ENCODE assay signal across 22 cellular contexts in genomic region chr3:144058713-144059112, GRCh38.
DNase-seq lines count a peak whose midpoint lies in the region; ATAC-seq and TF ChIP-seq lines count a peak whose summit lies in the region.
"Had no signal": no experiment of that assay in that cellular context is flagged by ENCODE, and none has a peak within 500 bp of the region (broad histone marks: within the 10 kb centered on the region; RNA-seq: fewer than 3 reads in every experiment).

No MANE protein-coding gene starts in this region.

- no peaks in the 10 kb centered on the region for H3K79me2 ChIP-seq in osteoblast (ENCODE audit: insufficient read depth, low read length)

- no peaks in the 10 kb centered on the region for H3K27me3 ChIP-seq in osteoblast (ENCODE audit: insufficient read depth, low read length)
- no peaks in the 10 kb centered on the region for H3K27me3 ChIP-seq in uterus
- H3K27me3 ChIP-seq: BLaER1 treated with 17β-estradiol and CSF1 and Interleukin-3, amounts not matched to agents 10 nM and 100 nM had no signal

- intact Hi-C loops in Right ventricle myocardium superior (cut with DNase I) (no loop called here), uterus (cut with DNase I; ENCODE audit: low total_unique reads) (no loop called here)

- H3K9me3 ChIP-seq in osteoblast (ENCODE audit: low read depth, low read length) (no peaks in the 10 kb centered on the region), uterus (no peaks in the 10 kb centered on the region)
- H3K9me3 ChIP-seq: BLaER1 treated with 17β-estradiol and CSF1 and Interleukin-3, amounts not matched to agents 10 nM and 100 nM; HAP-1; SK-N-SH had no signal

- H3K27ac ChIP-seq in osteoblast (ENCODE audit: low read depth, low read length) (no peak overlapping the region), uterus (no peak overlapping the region)
- H3K27ac ChIP-seq: BLaER1 treated with 17β-estradiol and CSF1 and Interleukin-3, amounts not matched to agents 10 nM and 100 nM had no signal

- DNase-seq in osteoblast (ENCODE audit: insufficient read length, low spot score, missing footprints): peak; percentile 13
- DNase-seq in Right ventricle myocardium superior: no peak
- DNase-seq in uterus: no peak
- DNase-seq: Calu3; CD8-positive, alpha-beta T cell; DMS53; EL; KBM-7; NCI-H1105 treated with DMSO at 0.1 percent for 48 hours; NCI-H1694; NCI-H2081 treated with DMSO at 0.1 percent for 48 hours; NCI-H446 treated with DMSO at 0.1 percent for 48 hours; NCI-H69; SHP77 treated with DMSO at 0.1 percent for 48 hours; SK-N-SH; T-cell had no signal

- H3K36me3 ChIP-seq in osteoblast (ENCODE audit: insufficient read depth, low read length) (no peaks in the 10 kb centered on the region), uterus (no peaks in the 10 kb centered on the region)
- H3K36me3 ChIP-seq: BLaER1 treated with 17β-estradiol and CSF1 and Interleukin-3, amounts not matched to agents 10 nM and 100 nM; HAP-1 had no signal

- no peak overlapping the region for H3K4me2 ChIP-seq in osteoblast (ENCODE audit: insufficient read depth, low read length)
- H3K4me2 ChIP-seq: BLaER1 treated with 17β-estradiol and CSF1 and Interleukin-3, amounts not matched to agents 10 nM and 100 nM; SK-N-SH had no signal

- ATAC-seq in GM18868 (IDR thresholded peaks at IDR 0.05; ENCODE audit: unreplicated experiment) (peak; percentile 82), GM21619 (IDR thresholded peaks at IDR 0.05; ENCODE audit: unreplicated experiment) (peak; percentile 60), HG02852 (IDR thresholded peaks at IDR 0.05; ENCODE audit: unreplicated experiment) (peak; percentile 66), HG03520 (IDR thresholded peaks at IDR 0.05; ENCODE audit: unreplicated experiment) (no peak), Right ventricle myocardium superior (ENCODE audit: poor library complexity) (no peak)
- ATAC-seq: CD8-positive, alpha-beta T cell; T-cell had no signal

- H3K4me3 ChIP-seq in osteoblast (ENCODE audit: insufficient read depth, low read length) (no peak overlapping the region), uterus (no peak overlapping the region)
- H3K4me3 ChIP-seq: BLaER1 treated with 17β-estradiol and CSF1 and Interleukin-3, amounts not matched to agents 10 nM and 100 nM; HAP-1 had no signal

- H4K20me1 ChIP-seq in osteoblast (ENCODE audit: insufficient read depth, low read length): no peaks in the 10 kb centered on the region
- H4K20me1 ChIP-seq: BLaER1 treated with 17β-estradiol and CSF1 and Interleukin-3, amounts not matched to agents 10 nM and 100 nM had no signal

- H2AFZ ChIP-seq in osteoblast (ENCODE audit: low read length): no peak overlapping the region

- H3K4me1 ChIP-seq in osteoblast (ENCODE audit: insufficient read depth, low read length) (peaks cover 19% of the 10 kb centered on the region), uterus (no peaks in the 10 kb centered on the region)
- H3K4me1 ChIP-seq: BLaER1 treated with 17β-estradiol and CSF1 and Interleukin-3, amounts not matched to agents 10 nM and 100 nM; HAP-1 had no signal

- TF ChIP-seq CTCF in osteoblast (IDR thresholded peaks at IDR 0.05; ENCODE audit: extremely low read depth, low read depth, low read length): no peak
- no peak for TF ChIP-seq CTCF in uterus (IDR thresholded peaks at IDR 0.05)

- no peak for TF ChIP-seq POLR2A in uterus (IDR thresholded peaks at IDR 0.05)

Comparison
In these comparisons a context has a peak if more than half of its experiments do, and no peak if none do; other contexts are left out.
1. ATAC-seq: peak in GM18868 (single experiment), GM21619 (single experiment) and HG02852 (single experiment); none in HG03520 (single experiment) and Right ventricle myocardium superior (single experiment).